In genomic region chr12:49264873-49265792, GRCh38 we compare ENCODE assay signal across 8 cellular contexts. TPM values are rescaled to one million over a fixed set of nuclear protein-coding genes. Genes with fewer than 3 reads are reported as not detected.
DNase-seq lines count a peak whose midpoint lies in the region; ATAC-seq and TF ChIP-seq lines count a peak whose summit lies in the region.

Gene TUBA1C, plus strand, starts transcription at chr12:49265082. Its CDS starts 100 bp downstream, at chr12:49265182.

- peaks cover 48% of the 10 kb centered on the region for H3K36me3 Mint-ChIP-seq in activated T-helper 2 cell treated with anti-CD3 and anti-CD28 coated beads, Interferon-gamma antibody, Interleukin-2, Interleukin-4, amounts not matched to agents 10 μg/mL and 5 μg/mL and 100 μg/mL, durations not matched to agents 14 hours and 24 hours and 36 hours (ENCODE audit: low read depth)
- H3K36me3 Mint-ChIP-seq in nephron (ENCODE audit: low read depth): peaks cover 15% of the 10 kb centered on the region

- TF ChIP-seq CTCF in fibroblast of pulmonary artery (IDR thresholded peaks at IDR 0.05; ENCODE audit: low read length, missing control alignments) (no peak), nephron (IDR thresholded peaks at IDR 0.05; ENCODE audit: unreplicated experiment in 3 of 3) (no peak)

- H3K4me2 ChIP-seq in Karpas-422 (ENCODE audit: low read depth, low read length, poor library complexity, severe bottlenecking): peak within 1 kb of the TSS; percentile 81

- H3K36me3 ChIP-seq in Karpas-422 (ENCODE audit: insufficient read depth, low read length): peaks cover 25% of the 10 kb centered on the region

- peak within 1 kb of the TSS; percentile 98 for H3K27ac Mint-ChIP-seq in activated T-helper 2 cell treated with anti-CD3 and anti-CD28 coated beads, Interferon-gamma antibody, Interleukin-2, Interleukin-4, amounts not matched to agents 10 μg/mL and 5 μg/mL and 100 μg/mL, durations not matched to agents 14 hours and 24 hours and 36 hours
- peak within 1 kb of the TSS; percentile 80 to 96 (median 93) for H3K27ac Mint-ChIP-seq in nephron

- ATAC-seq in GM21825 (IDR thresholded peaks at IDR 0.05; ENCODE audit: unreplicated experiment): peak; percentile 81
- peak; percentile 92 for ATAC-seq in stimulated activated naive CD8-positive, alpha-beta T cell treated with anti-CD3 and anti-CD28 coated beads, Interleukin-15, Interleukin-2, amounts not matched to agents 100 U/mL and 50 U/mL, for 24 hours

- peaks cover 37% of the 10 kb centered on the region for H3K79me2 ChIP-seq in Karpas-422 (ENCODE audit: low read length)

- DNase-seq in DMS79 treated with DMSO at 0.1 percent for 48 hours (lab: John Stamatoyannopoulos, UW): peak; percentile 89
- DNase-seq in Karpas-422: peak; percentile 97
- peak; percentile 96 for DNase-seq in RPMI8226
- DNase-seq in activated T-helper 2 cell treated with anti-CD3 and anti-CD28 coated beads, Interferon-gamma antibody, Interleukin-2, Interleukin-4, amounts not matched to agents 10 μg/mL and 5 μg/mL and 100 μg/mL, durations not matched to agents 14 hours and 24 hours and 36 hours (ENCODE audit: low spot score): peak; percentile 92
- DNase-seq in fibroblast of pulmonary artery (ENCODE audit: low read depth): peak; percentile 93
- peak; percentile 95 for DNase-seq in stimulated activated naive CD8-positive, alpha-beta T cell treated with anti-CD3 and anti-CD28 coated beads, Interleukin-15, Interleukin-2, amounts not matched to agents 100 U/mL and 50 U/mL, for 24 hours

- no peaks in the 10 kb centered on the region for H3K27me3 Mint-ChIP-seq in activated T-helper 2 cell treated with anti-CD3 and anti-CD28 coated beads, Interferon-gamma antibody, Interleukin-2, Interleukin-4, amounts not matched to agents 10 μg/mL and 5 μg/mL and 100 μg/mL, durations not matched to agents 14 hours and 24 hours and 36 hours (ENCODE audit: low read depth)
- no peaks in the 10 kb centered on the region for H3K27me3 Mint-ChIP-seq in nephron (ENCODE audit: low read depth)

- no peaks in the 10 kb centered on the region for H3K9me2 ChIP-seq in Karpas-422 (replicated peaks; ENCODE audit: insufficient read depth, low read length)

- peaks cover 41% of the 10 kb centered on the region for H3K4me1 Mint-ChIP-seq in activated T-helper 2 cell treated with anti-CD3 and anti-CD28 coated beads, Interferon-gamma antibody, Interleukin-2, Interleukin-4, amounts not matched to agents 10 μg/mL and 5 μg/mL and 100 μg/mL, durations not matched to agents 14 hours and 24 hours and 36 hours (ENCODE audit: low read depth)
- H3K4me1 Mint-ChIP-seq in nephron: peaks cover 20% of the 10 kb centered on the region

- peak within 1 kb of the TSS; percentile 98 for H3K9ac ChIP-seq in Karpas-422 (ENCODE audit: low read length)

- no peaks in the 10 kb centered on the region for H3K27me3 ChIP-seq in Karpas-422 (ENCODE audit: low read length)

- H3K4me3 ChIP-seq in Karpas-422 (ENCODE audit: low read length) (peak within 1 kb of the TSS; percentile 95), fibroblast of pulmonary artery (replicated peaks; ENCODE audit: low read depth, low read length) (peak within 1 kb of the TSS; percentile 78)

- H3K4me1 ChIP-seq in Karpas-422 (ENCODE audit: low read length): peaks cover 26% of the 10 kb centered on the region

- H2AFZ ChIP-seq in Karpas-422 (ENCODE audit: low read length): peak within 1 kb of the TSS; percentile 92

- H3K4me3 Mint-ChIP-seq in activated T-helper 2 cell treated with anti-CD3 and anti-CD28 coated beads, Interferon-gamma antibody, Interleukin-2, Interleukin-4, amounts not matched to agents 10 μg/mL and 5 μg/mL and 100 μg/mL, durations not matched to agents 14 hours and 24 hours and 36 hours (ENCODE audit: low read depth): peak within 1 kb of the TSS; percentile 100
- peak within 1 kb of the TSS; percentile 93 to 94 (median 93) for H3K4me3 Mint-ChIP-seq in nephron

- no peaks in the 10 kb centered on the region for H3K9me3 ChIP-seq in Karpas-422 (ENCODE audit: low read length)

- H3K27ac ChIP-seq in Karpas-422 (ENCODE audit: low read length): peak within 1 kb of the TSS; percentile 81

- intact Hi-C loops in activated T-helper 2 cell treated with anti-CD3 and anti-CD28 coated beads, Interferon-gamma antibody, Interleukin-2, Interleukin-4, amounts not matched to agents 10 μg/mL and 5 μg/mL and 100 μg/mL, durations not matched to agents 14 hours and 24 hours and 36 hours (cut with micrococcal nuclease): loop anchor here (1.0 to 2.0 kb wide), 4 partner anchors 30 to 134 kb away; partner anchors contain the start of genes TROAP, TUBA1A and TUBA1B

- H4K20me1 ChIP-seq in Karpas-422 (ENCODE audit: insufficient read depth, low read depth, low read length): peaks cover 22% of the 10 kb centered on the region

- H3K9me3 Mint-ChIP-seq in activated T-helper 2 cell treated with anti-CD3 and anti-CD28 coated beads, Interferon-gamma antibody, Interleukin-2, Interleukin-4, amounts not matched to agents 10 μg/mL and 5 μg/mL and 100 μg/mL, durations not matched to agents 14 hours and 24 hours and 36 hours: no peaks in the 10 kb centered on the region
- H3K9me3 Mint-ChIP-seq in nephron: no peaks in the 10 kb centered on the region

RNA-seq across cellular contexts. Expression of gene TUBA1C, which starts in this region (rescaled TPM):
- 90.0 and 132 TPM in 2 replicates for total RNA-seq in Karpas-422 (2014; rRNA removed; shearing (Covaris generic); ENCODE audit: low replicate concordance)
- total RNA-seq in activated T-helper 2 cell treated with anti-CD3 and anti-CD28 coated beads, Interferon-gamma antibody, Interleukin-2, Interleukin-4, amounts not matched to agents 10 μg/mL and 5 μg/mL and 100 μg/mL, durations not matched to agents 14 hours and 24 hours and 36 hours: 349 and 355 TPM in 2 replicates

Comparison
In these comparisons a context has a peak if more than half of its experiments do, and no peak if none do; other contexts are left out.
1. Peak in every context shown above with its lines: DNase-seq, ATAC-seq, H3K4me3 ChIP-seq and H3K27ac ChIP-seq.